ENCODE assay signal across 14 cellular contexts in genomic region chr3:144521131-144521530, GRCh38.
DNase-seq lines count a peak whose midpoint lies in the region; ATAC-seq and TF ChIP-seq lines count a peak whose summit lies in the region.
"Had no signal": no experiment of that assay in that cellular context is flagged by ENCODE, and none has a peak within 500 bp of the region (broad histone marks: within the 10 kb centered on the region; RNA-seq: fewer than 3 reads in every experiment).

No MANE protein-coding gene starts in this region.

- TF ChIP-seq CTCF in MM.1S (IDR thresholded peaks at IDR 0.05; ENCODE audit: low read length), result no peak

- no peaks in the 10 kb centered on the region for H3K4me1 ChIP-seq in MM.1S (ENCODE audit: low read length)
- H3K4me1 ChIP-seq: Caco-2 had no signal

- H3K36me3 ChIP-seq in MM.1S (replicated peaks; ENCODE audit: insufficient read depth, low read length), result no peaks in the 10 kb centered on the region

- no peaks in the 10 kb centered on the region for H3K9me3 ChIP-seq in MM.1S (replicated peaks; ENCODE audit: insufficient read depth, low read length)
- H3K9me3 ChIP-seq: Caco-2 had no signal

- DNase-seq in DMS 273 (lab: John Stamatoyannopoulos, UW; ENCODE audit: unreplicated experiment) (peak; percentile 11), DMS 273 treated with DMSO at 0.1 percent for 48 hours (lab: John Stamatoyannopoulos, UW) (no peak), MM.1S (peak; percentile 37), NCI-H2171 (lab: John Stamatoyannopoulos, UW) (peak; percentile 19), cerebellar cortex (ENCODE audit: low spot score) (peak; percentile 63), NCI-H1694 treated with DMSO at 0.1 percent for 48 hours (lab: John Stamatoyannopoulos, UW) (no peak)
- DNase-seq: Caco-2; CD8-positive, alpha-beta T cell; GM23248; IMR-90 had no signal

- no peak overlapping the region for H3K9ac ChIP-seq in MM.1S (ENCODE audit: low read length)
- H3K9ac ChIP-seq: GM23248 had no signal

- no peak overlapping the region for H3K4me3 ChIP-seq in MM.1S (ENCODE audit: low read length)
- H3K4me3 ChIP-seq: GM12878, GM23248 had no signal

- no peaks in the 10 kb centered on the region for H3K9me2 ChIP-seq in MM.1S (replicated peaks; ENCODE audit: insufficient read depth, low read length)

- no peak for ATAC-seq in GM21390 (IDR thresholded peaks at IDR 0.05; ENCODE audit: unreplicated experiment)
- ATAC-seq: CD8-positive, alpha-beta T cell; GM12878; HCT116 had no signal

- no peak overlapping the region for H3K27ac ChIP-seq in MM.1S (ENCODE audit: low read length)
- H3K27ac ChIP-seq: 22Rv1, GM23248 had no signal

- H3K4me2 ChIP-seq in MM.1S (ENCODE audit: low read depth, low read length), result no peak overlapping the region

- no peaks in the 10 kb centered on the region for H3K27me3 ChIP-seq in MM.1S (replicated peaks; ENCODE audit: insufficient read depth, low read length)

- no peaks in the 10 kb centered on the region for H3F3A ChIP-seq in MM.1S (ENCODE audit: insufficient read depth, low read length)

- H4K20me1 ChIP-seq in MM.1S (ENCODE audit: insufficient read depth, low read length), result no peaks in the 10 kb centered on the region

- no peak overlapping the region for H2AFZ ChIP-seq in MM.1S (ENCODE audit: low read length)
- H2AFZ ChIP-seq: GM23248 had no signal

- no peaks in the 10 kb centered on the region for H3K79me2 ChIP-seq in MM.1S (ENCODE audit: low read length)

Comparison
In these comparisons a context has a peak if more than half of its experiments do, and no peak if none do; other contexts are left out.
1. DNase-seq: peak in DMS 273 (single experiment), MM.1S (single experiment), NCI-H2171 (single experiment) and cerebellar cortex (single experiment); none in DMS 273 treated with DMSO at 0.1 percent for 48 hours (single experiment) and NCI-H1694 treated with DMSO at 0.1 percent for 48 hours (single experiment).